8 cellular contexts compared by ENCODE assay signal in the genomic region with DNA sequence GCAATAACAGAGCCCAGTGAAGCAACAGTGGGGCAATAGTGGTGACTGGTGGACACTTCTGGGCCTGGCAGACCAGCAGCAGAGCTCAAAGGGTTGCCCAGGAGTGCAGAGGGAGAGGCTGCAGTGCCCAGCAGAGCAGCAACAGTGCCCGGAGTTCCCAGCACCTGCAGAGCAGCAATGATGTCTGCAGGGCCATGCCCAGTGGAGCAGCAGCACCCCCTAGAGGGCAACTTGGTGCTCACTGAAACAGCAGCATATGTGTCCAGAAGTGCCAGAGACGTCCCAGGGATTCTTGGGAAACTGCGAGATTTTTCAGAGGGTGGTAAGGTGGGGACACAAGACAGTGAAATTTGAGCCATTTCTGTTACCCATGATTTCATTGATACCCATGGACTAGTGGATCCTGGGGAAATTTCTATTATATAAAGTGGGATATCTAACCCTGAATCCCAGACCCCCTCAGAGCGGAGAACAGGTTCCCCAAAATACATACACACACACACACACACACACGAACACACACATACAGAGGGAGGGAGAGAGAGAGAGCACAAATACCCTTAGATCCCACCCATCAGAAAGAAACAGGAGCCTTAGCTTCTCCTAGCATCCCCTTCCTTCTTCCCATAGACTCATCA.
DNase-seq lines count a peak whose midpoint lies in the region; ATAC-seq and TF ChIP-seq lines count a peak whose summit lies in the region.

No MANE protein-coding gene starts in this region.

- no peaks in the 10 kb centered on the region for H3K36me3 Mint-ChIP-seq in activated T-helper 2 cell treated with anti-CD3 and anti-CD28 coated beads, Interferon-gamma antibody, Interleukin-2, Interleukin-4, amounts not matched to agents 10 μg/mL and 5 μg/mL and 100 μg/mL, durations not matched to agents 14 hours and 24 hours and 36 hours (ENCODE audit: low read depth)

- no peaks in the 10 kb centered on the region for H3K9me3 ChIP-seq in OCI-LY1 (ENCODE audit: low read length)
- H3K9me3 ChIP-seq in heart left ventricle = no peaks in the 10 kb centered on the region
- H3K9me3 ChIP-seq in psoas muscle = no peaks in the 10 kb centered on the region

- H3K27ac Mint-ChIP-seq in activated T-helper 2 cell treated with anti-CD3 and anti-CD28 coated beads, Interferon-gamma antibody, Interleukin-2, Interleukin-4, amounts not matched to agents 10 μg/mL and 5 μg/mL and 100 μg/mL, durations not matched to agents 14 hours and 24 hours and 36 hours = no peak overlapping the region

- no peaks in the 10 kb centered on the region for H3F3A ChIP-seq in OCI-LY1 (ENCODE audit: insufficient read depth, low read length)

- TF ChIP-seq CTCF in OCI-LY1 (IDR thresholded peaks at IDR 0.05; ENCODE audit: low read length) (peak; percentile 85), heart left ventricle (IDR thresholded peaks at IDR 0.05) (peak; percentile 40 to 76 (median 64)), psoas muscle (IDR thresholded peaks at IDR 0.05) (peak; percentile 42)

- no peak overlapping the region for H2AFZ ChIP-seq in OCI-LY1 (ENCODE audit: low read length)

- ATAC-seq in heart left ventricle (peak in 3 of 4 donors; percentile 54 to 80 (median 67)), psoas muscle (no peak), GM18909 (IDR thresholded peaks at IDR 0.05; ENCODE audit: poor library complexity, unreplicated experiment) (no peak), GM18498 (IDR thresholded peaks at IDR 0.05; ENCODE audit: unreplicated experiment) (no peak)

- no peaks in the 10 kb centered on the region for H3K9me3 Mint-ChIP-seq in activated T-helper 2 cell treated with anti-CD3 and anti-CD28 coated beads, Interferon-gamma antibody, Interleukin-2, Interleukin-4, amounts not matched to agents 10 μg/mL and 5 μg/mL and 100 μg/mL, durations not matched to agents 14 hours and 24 hours and 36 hours

- H4K20me1 ChIP-seq in OCI-LY1 (ENCODE audit: insufficient read depth, low read length) = no peaks in the 10 kb centered on the region

- 20 to 31% (median 26%) methylated on average over 4 to 5 of the region's 5 CpGs for WGBS in heart left ventricle, 4 donors
- 18 to 21% (median 20%) methylated on average over 5 of the region's 5 CpGs for WGBS in psoas muscle, 3 donors

- intact Hi-C loops in activated T-helper 2 cell treated with anti-CD3 and anti-CD28 coated beads, Interferon-gamma antibody, Interleukin-2, Interleukin-4, amounts not matched to agents 10 μg/mL and 5 μg/mL and 100 μg/mL, durations not matched to agents 14 hours and 24 hours and 36 hours (cut with micrococcal nuclease) = loop anchor here (1.0 kb wide), 1 partner anchor 138 kb away; no protein-coding TSS in a partner anchor
- intact Hi-C loops in heart left ventricle (cut with DNase I) (loop anchor here (2.0 to 10.0 kb wide), 8 partner anchors 481 to 966 kb away; no protein-coding TSS in a partner anchor), psoas muscle (cut with DNase I) (no loop called here)

- no peak overlapping the region for H3K4me3 ChIP-seq in OCI-LY1 (ENCODE audit: low read depth, low read length, poor library complexity, severe bottlenecking)
- H3K4me3 ChIP-seq in heart left ventricle = no peak overlapping the region
- no peak overlapping the region for H3K4me3 ChIP-seq in psoas muscle

- no peak overlapping the region for H3K4me2 ChIP-seq in OCI-LY1 (ENCODE audit: low read length)

- no peak for TF ChIP-seq POLR2A in heart left ventricle (IDR thresholded peaks at IDR 0.05)

- H3K27ac ChIP-seq in OCI-LY1 (ENCODE audit: low read depth, low read length, poor library complexity, severe bottlenecking) (no peak overlapping the region), heart left ventricle (no peak overlapping the region), psoas muscle (no peak overlapping the region)

- no peaks in the 10 kb centered on the region for H3K36me3 ChIP-seq in OCI-LY1 (ENCODE audit: insufficient read depth, low read length)
- no peaks in the 10 kb centered on the region for H3K36me3 ChIP-seq in heart left ventricle
- no peaks in the 10 kb centered on the region for H3K36me3 ChIP-seq in psoas muscle (ENCODE audit: insufficient read depth in 1 of 2, low read depth in 1 of 2)

- H3K9ac ChIP-seq in OCI-LY1 (ENCODE audit: low read length) = no peak overlapping the region

- peaks cover 8% of the 10 kb centered on the region for H3K27me3 Mint-ChIP-seq in activated T-helper 2 cell treated with anti-CD3 and anti-CD28 coated beads, Interferon-gamma antibody, Interleukin-2, Interleukin-4, amounts not matched to agents 10 μg/mL and 5 μg/mL and 100 μg/mL, durations not matched to agents 14 hours and 24 hours and 36 hours (ENCODE audit: low read depth)

- H3K4me1 ChIP-seq in OCI-LY1 (ENCODE audit: insufficient read depth, low read length, severe bottlenecking) = no peaks in the 10 kb centered on the region
- no peaks in the 10 kb centered on the region for H3K4me1 ChIP-seq in heart left ventricle
- H3K4me1 ChIP-seq in psoas muscle = no peaks in the 10 kb centered on the region

- no peak overlapping the region for H3K4me3 Mint-ChIP-seq in activated T-helper 2 cell treated with anti-CD3 and anti-CD28 coated beads, Interferon-gamma antibody, Interleukin-2, Interleukin-4, amounts not matched to agents 10 μg/mL and 5 μg/mL and 100 μg/mL, durations not matched to agents 14 hours and 24 hours and 36 hours (ENCODE audit: low read depth)

- H3K9me2 ChIP-seq in OCI-LY1 (ENCODE audit: low read depth, low read length) = no peaks in the 10 kb centered on the region

- DNase-seq in DMS53 treated with DMSO at 0.1 percent for 48 hours (lab: John Stamatoyannopoulos, UW; ENCODE audit: unreplicated experiment) (peak; percentile 78), HuH-7 (ENCODE audit: low spot score) (peak; percentile 66), heart left ventricle (peak; percentile 32 to 71 (median 51)), psoas muscle (peak; percentile 33 to 60)
- DNase-seq in activated T-helper 2 cell treated with anti-CD3 and anti-CD28 coated beads, Interferon-gamma antibody, Interleukin-2, Interleukin-4, amounts not matched to agents 10 μg/mL and 5 μg/mL and 100 μg/mL, durations not matched to agents 14 hours and 24 hours and 36 hours (ENCODE audit: low spot score) = peak; percentile 27

- no peaks in the 10 kb centered on the region for H3K4me1 Mint-ChIP-seq in activated T-helper 2 cell treated with anti-CD3 and anti-CD28 coated beads, Interferon-gamma antibody, Interleukin-2, Interleukin-4, amounts not matched to agents 10 μg/mL and 5 μg/mL and 100 μg/mL, durations not matched to agents 14 hours and 24 hours and 36 hours (ENCODE audit: low read depth)

- no peaks in the 10 kb centered on the region for H3K79me2 ChIP-seq in OCI-LY1 (ENCODE audit: insufficient read depth, low read length)

- H3K27me3 ChIP-seq in OCI-LY1 (ENCODE audit: insufficient read depth, low read length) (no peaks in the 10 kb centered on the region; the same call in 1 of the 2 replicates), heart left ventricle (peaks cover 0 to 35% (median 10%) of the 10 kb centered on the region in 9 donors), psoas muscle (ENCODE audit: insufficient read depth in 3 of 3, low read length in 2 of 3) (peaks cover 0 to 7% (median 2%) of the 10 kb centered on the region in 3 donors)

Comparison
In these comparisons a context has a peak if more than half of its experiments do, and no peak if none do; other contexts are left out.
1. DNase-seq: peak in every context shown above with its lines; median percentile 78 in DMS53 treated with DMSO at 0.1 percent for 48 hours; 66 in HuH-7; 51 in heart left ventricle; 46 in psoas muscle; 27 in activated T-helper 2 cell treated with anti-CD3 and anti-CD28 coated beads, Interferon-gamma antibody, Interleukin-2, Interleukin-4, amounts not matched to agents 10 μg/mL and 5 μg/mL and 100 μg/mL, durations not matched to agents 14 hours and 24 hours and 36 hours.
2. ATAC-seq: peak in heart left ventricle (3 of 4); none in psoas muscle (0 of 4), GM18909 (single experiment) and GM18498 (single experiment).
3. intact Hi-C loops: an anchor here in activated T-helper 2 cell treated with anti-CD3 and anti-CD28 coated beads, Interferon-gamma antibody, Interleukin-2, Interleukin-4, amounts not matched to agents 10 μg/mL and 5 μg/mL and 100 μg/mL, durations not matched to agents 14 hours and 24 hours and 36 hours (1.0 kb wide) and heart left ventricle (2.0 to 10.0 kb wide); none called in psoas muscle.
4. Peak in every context shown above with its lines, with median percentiles within 50 percentile points of each other: CTCF ChIP-seq.